In genomic region chr1:155012760-155013602, GRCh38 we compare ENCODE assay signal across 12 cellular contexts. TPM values are rescaled to one million over a fixed set of nuclear protein-coding genes. Genes with fewer than 3 reads are reported as not detected.
DNase-seq lines count a peak whose midpoint lies in the region; ATAC-seq, FAIRE-seq and TF ChIP-seq lines count a peak whose summit lies in the region.
"Had no signal": no experiment of that assay in that cellular context is flagged by ENCODE, and none has a peak within 500 bp of the region (broad histone marks: within the 10 kb centered on the region; RNA-seq: fewer than 3 reads in every experiment).

No MANE protein-coding gene starts in this region.

- peak overlapping the region; percentile 76 for H3K27ac ChIP-seq in angular gyrus (ENCODE audit: low read depth, low read length)
- H3K27ac ChIP-seq in muscle layer of colon (ENCODE audit: low read depth, low read length) = peak overlapping the region; percentile 57
- H3K27ac ChIP-seq in upper lobe of right lung = peak overlapping the region; percentile 30

- H3K36me3 ChIP-seq in muscle layer of colon (ENCODE audit: insufficient read depth, low read length) (peaks cover 23% of the 10 kb centered on the region), upper lobe of right lung (peaks cover 28% of the 10 kb centered on the region)

- ATAC-seq in upper lobe of right lung (no peak), GM18909 (IDR thresholded peaks at IDR 0.05; ENCODE audit: poor library complexity, unreplicated experiment) (no peak), GM21423 (IDR thresholded peaks at IDR 0.05; ENCODE audit: unreplicated experiment) (no peak)

- no peak for TF ChIP-seq CTCF in upper lobe of right lung (IDR thresholded peaks at IDR 0.05)

- H3K4me3 ChIP-seq in muscle layer of colon (ENCODE audit: low read depth in 1 of 2, low read length in 2 of 2) (no peak overlapping the region), upper lobe of right lung (no peak overlapping the region)

- H3K4me1 ChIP-seq in muscle layer of colon (ENCODE audit: insufficient read depth, low read length) = peaks cover 45% of the 10 kb centered on the region
- peaks cover 65% of the 10 kb centered on the region for H3K4me1 ChIP-seq in upper lobe of right lung

- no peak overlapping the region for H3K9ac ChIP-seq in muscle layer of colon (ENCODE audit: low read length)

- H3K9me3 ChIP-seq in muscle layer of colon (ENCODE audit: low read length) (no peaks in the 10 kb centered on the region), upper lobe of right lung (no peaks in the 10 kb centered on the region)

- H3K27me3 ChIP-seq in muscle layer of colon (ENCODE audit: control insufficient read depth in 1 of 2, insufficient read depth in 2 of 2, low read length in 2 of 2) (no peaks in the 10 kb centered on the region), upper lobe of right lung (no peaks in the 10 kb centered on the region)

- FAIRE-seq in frontal cortex (lab: Jason Lieb, UNC) = no peak

- peak; percentile 15 for DNase-seq in stimulated activated CD4-positive, alpha-beta T cell treated with anti-CD3 and anti-CD28 coated beads, Interleukin-4, amount 100 ng/mL, for 24 hours
- DNase-seq in stimulated activated CD4-positive, alpha-beta T cell treated with anti-CD3 and anti-CD28 coated beads, Interleukin-15, amount 100 ng/mL, for 24 hours = no peak
- no peak for DNase-seq in upper lobe of right lung
- DNase-seq in frontal cortex (ENCODE audit: low spot score in 2 of 2) = no peak
- DNase-seq: DMS53; IMR-90; stimulated activated CD4-positive, alpha-beta T cell treated with anti-CD3 and anti-CD28 coated beads, Interleukin-2, amount 100 ng/mL, for 48 hours had no signal

- intact Hi-C loops in upper lobe of right lung (cut with DNase I) = no loop called here

RNA-seq across cellular contexts. Expression of gene ZBTB7B, which starts 10.4 kb away (rescaled TPM):
- total RNA-seq in upper lobe of right lung (80.4 TPM), frontal cortex (0.82 TPM)

RNA-seq across cellular contexts. Expression of gene LENEP, which starts 19.6 kb away (rescaled TPM):
- total RNA-seq in upper lobe of right lung = not detected
- total RNA-seq in frontal cortex = 1.2 TPM
- total RNA-seq: IMR-90, left ventricle myocardium superior had no signal

RNA-seq across cellular contexts. Expression of gene DCST2, which starts 20.6 kb away (rescaled TPM):
- total RNA-seq in upper lobe of right lung (1.5 TPM), frontal cortex (under 0.01 TPM)
- total RNA-seq: IMR-90 had no signal

RNA-seq across cellular contexts. Expression of gene DCST1, which starts 20.6 kb away (rescaled TPM):
- total RNA-seq in upper lobe of right lung = not detected
- total RNA-seq in frontal cortex = not detected
- total RNA-seq: IMR-90, left ventricle myocardium superior had no signal

RNA-seq across cellular contexts. Expression of gene FLAD1, which starts 29.8 kb away (rescaled TPM):
- total RNA-seq in upper lobe of right lung (29.0 TPM), frontal cortex (17.9 TPM)

Comparison
In these comparisons a context has a peak if more than half of its experiments do, and no peak if none do; other contexts are left out.
1. RNA of gene ZBTB7B, which starts 10.4 kb away (total RNA-seq): 80.4 TPM in upper lobe of right lung (single experiment); 0.82 TPM in frontal cortex (single experiment); every median in the first group is over 10 times any median in the second.
2. Peak in every context shown above with its lines, with median percentiles within 50 percentile points of each other: H3K27ac ChIP-seq.